Comparison of ENCODE assay signal across 8 cellular contexts in genomic region chr3:180036678-180037455, GRCh38.
A peak's percentile ranks its signal among the peaks of the same experiment; 100 is the strongest.
DNase-seq lines count a peak whose midpoint lies in the region; ATAC-seq, FAIRE-seq and TF ChIP-seq lines count a peak whose summit lies in the region.

TSS of gene PEX5L (minus strand) at chr3:180036937. CDS start at chr3:180036599, 338 bp downstream.

- TF ChIP-seq CTCF in D721Med (IDR thresholded peaks at IDR 0.05; ENCODE audit: insufficient read depth, missing control alignments) = no peak
- peak; percentile 7 for TF ChIP-seq CTCF in astrocyte of the spinal cord (IDR thresholded peaks at IDR 0.05; ENCODE audit: low read depth, low read length)

- FAIRE-seq in D721Med (lab: Jason Lieb, UNC) = no peak

- DNase-seq in D721Med (ENCODE audit: insufficient read length, low spot score) (peak; percentile 27), NCI-H82 (lab: John Stamatoyannopoulos, UW) (peak; percentile 98), astrocyte of the spinal cord (ENCODE audit: low read depth, low spot score) (peak; percentile 60), islet precursor cell (peak; percentile 90), NOMO-1 treated with DMSO at 0.1 percent for 48 hours (lab: John Stamatoyannopoulos, UW; ENCODE audit: unreplicated experiment) (no peak)
- peak; percentile 20 for DNase-seq in stimulated activated CD4-positive, alpha-beta T cell treated with anti-CD3 and anti-CD28 coated beads, Interleukin-4, amount 100 ng/mL, for 1 hour

- in situ Hi-C loops in astrocyte of the spinal cord (cut with HindIII; ENCODE audit: low sequenced_read_pairs) = no loop called here

- ATAC-seq in GM19468 (IDR thresholded peaks at IDR 0.05; ENCODE audit: extremely low read depth, unreplicated experiment) (peak; percentile 78), HG03565 (IDR thresholded peaks at IDR 0.05; ENCODE audit: unreplicated experiment) (peak; percentile 76)

- peak within 1 kb of the TSS; percentile 40 for H3K4me3 ChIP-seq in astrocyte of the spinal cord (ENCODE audit: low read depth, low read length)
